Comparison of ENCODE assay signal across 8 cellular contexts in the genomic region with DNA sequence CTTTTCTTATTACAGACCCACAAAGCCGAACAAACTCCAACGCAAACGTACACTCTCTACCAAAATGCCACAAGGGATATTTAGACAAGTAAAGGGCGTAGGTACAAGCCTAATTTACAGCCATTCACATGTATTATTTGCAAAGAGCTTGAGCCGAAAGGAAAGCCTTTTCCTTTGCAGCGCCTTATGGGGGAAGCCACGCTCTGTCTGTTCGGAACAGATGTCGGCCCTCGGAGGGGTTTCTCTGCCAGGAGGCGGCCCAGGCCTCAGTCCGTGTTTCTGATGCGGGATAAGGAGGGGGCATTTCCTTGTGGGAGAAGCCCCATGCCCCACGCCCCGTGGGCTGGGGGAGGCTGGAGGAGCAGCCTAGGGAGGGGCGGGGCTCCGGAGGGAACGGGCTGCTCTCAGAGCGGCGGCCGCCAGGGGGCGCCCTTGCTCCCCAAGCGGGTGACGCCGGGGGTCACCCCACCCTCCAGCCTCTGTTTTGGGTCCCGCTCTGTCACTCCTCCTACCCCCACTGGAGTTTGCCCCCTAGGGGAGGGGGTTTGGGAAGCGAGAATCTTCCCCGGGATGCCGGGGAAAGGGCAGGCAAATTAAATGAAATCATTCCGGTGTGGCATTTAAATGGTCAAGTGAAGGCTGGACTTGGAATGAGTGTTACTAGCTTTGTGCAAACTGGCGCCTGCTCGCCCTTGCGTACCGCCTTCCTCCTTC. TPM values are rescaled to one million over a fixed set of nuclear protein-coding genes. Genes with fewer than 3 reads are reported as not detected.
DNase-seq lines count a peak whose midpoint lies in the region; ATAC-seq and TF ChIP-seq lines count a peak whose summit lies in the region.

No MANE protein-coding gene starts in this region.

- peaks cover 64% of the 10 kb centered on the region for H3K27me3 Mint-ChIP-seq in neural crest cell (ENCODE audit: low read depth)
- H3K27me3 Mint-ChIP-seq in stimulated activated naive CD8-positive, alpha-beta T cell treated with anti-CD3 and anti-CD28 coated beads, Interleukin-15, amount 100 ng/mL, for 72 hours, result peaks cover 75% of the 10 kb centered on the region

- peak overlapping the region; percentile 86 for H3K4me3 Mint-ChIP-seq in neural crest cell
- peak overlapping the region; percentile 68 to 80 for H3K4me3 Mint-ChIP-seq in stimulated activated naive CD8-positive, alpha-beta T cell treated with anti-CD3 and anti-CD28 coated beads, Interleukin-15, amount 100 ng/mL, for 72 hours

- peak overlapping the region; percentile 77 for H3K4me3 ChIP-seq in AG04449 (ENCODE audit: low read depth, low read length)
- H3K4me3 ChIP-seq in RWPE2 (ENCODE audit: severe bottlenecking), result peak overlapping the region; percentile 33

- ATAC-seq in GM18868 (IDR thresholded peaks at IDR 0.05; ENCODE audit: unreplicated experiment) (peak; percentile 92), HG03196 (IDR thresholded peaks at IDR 0.05; ENCODE audit: unreplicated experiment) (peak; percentile 79), RWPE2 (ENCODE audit: low read depth) (peak; percentile 70), foreskin keratinocyte (peak; percentile 86)
- peak; percentile 90 for ATAC-seq in stimulated activated naive CD8-positive, alpha-beta T cell treated with anti-CD3 and anti-CD28 coated beads, Interleukin-15, amount 100 ng/mL, for 72 hours

- H3K9me3 ChIP-seq in RWPE2 (ENCODE audit: severe bottlenecking), result no peaks in the 10 kb centered on the region

- TF ChIP-seq CTCF in AG04449 (IDR thresholded peaks at IDR 0.05; ENCODE audit: insufficient read depth, low read length, missing control alignments) (peak; percentile 89), RWPE2 (IDR thresholded peaks at IDR 0.05; ENCODE audit: poor library complexity, severe bottlenecking) (peak; percentile 91), foreskin keratinocyte (conservative IDR thresholded peaks at IDR 0.05) (peak; percentile 89), neural crest cell (conservative IDR thresholded peaks at IDR 0.05) (peak; percentile 100)

- H3K36me3 Mint-ChIP-seq in neural crest cell (ENCODE audit: low read depth), result no peaks in the 10 kb centered on the region

- CTCF ChIA-PET in AG04449 (lab: Yijun Ruan, JAX), result interaction anchor here (0.6 to 5.3 kb wide), 66 partner anchors 8 to 998 kb away, joined by 3 to 42 read pairs (median 4); no protein-coding TSS in a partner anchor

- no peaks in the 10 kb centered on the region for H3K4me1 ChIP-seq in RWPE2 (ENCODE audit: insufficient read depth, poor library complexity, severe bottlenecking)
- H3K4me1 ChIP-seq in foreskin keratinocyte, result no peaks in the 10 kb centered on the region

- POLR2A ChIA-PET in AG04449 (lab: Yijun Ruan, JAX), result interaction anchor here (0.6 kb wide), 1 partner anchor 72 kb away, joined by 4 read pairs; no protein-coding TSS in a partner anchor

- peaks cover 33% of the 10 kb centered on the region for H3K4me1 Mint-ChIP-seq in neural crest cell
- peaks cover 15% of the 10 kb centered on the region for H3K4me1 Mint-ChIP-seq in stimulated activated naive CD8-positive, alpha-beta T cell treated with anti-CD3 and anti-CD28 coated beads, Interleukin-15, amount 100 ng/mL, for 72 hours

- DNase-seq in AG04449 (ENCODE audit: low read depth, low spot score) (no peak), RWPE2 (ENCODE audit: low spot score) (no peak), foreskin keratinocyte (peak in 1 of 2 donors; percentile 30), neural crest cell (ENCODE audit: low read depth, low spot score) (peak; percentile 69)
- DNase-seq in activated effector memory CD4-positive, alpha-beta T cell treated with anti-CD3 and anti-CD28 coated beads, Interleukin-2, amount 50 U/mL, for 16 hours, result peak; percentile 86
- DNase-seq in stimulated activated naive CD8-positive, alpha-beta T cell treated with anti-CD3 and anti-CD28 coated beads, Interleukin-15, amount 100 ng/mL, for 72 hours, result peak; percentile 68 to 76

- H3K27me3 ChIP-seq in RWPE2 (ENCODE audit: insufficient read depth, poor library complexity, severe bottlenecking) (no peaks in the 10 kb centered on the region), foreskin keratinocyte (peaks cover 78% of the 10 kb centered on the region)

- H3K27ac Mint-ChIP-seq in neural crest cell (ENCODE audit: unreplicated experiment), result no peak overlapping the region
- H3K27ac Mint-ChIP-seq in stimulated activated naive CD8-positive, alpha-beta T cell treated with anti-CD3 and anti-CD28 coated beads, Interleukin-15, amount 100 ng/mL, for 72 hours, result no peak overlapping the region

- no peaks in the 10 kb centered on the region for H3K36me3 ChIP-seq in RWPE2 (ENCODE audit: low read depth)

- no peak overlapping the region for H3K27ac ChIP-seq in RWPE2 (ENCODE audit: poor library complexity, severe bottlenecking)
- no peak overlapping the region for H3K27ac ChIP-seq in foreskin keratinocyte

- no peaks in the 10 kb centered on the region for H3K9me3 Mint-ChIP-seq in neural crest cell
- no peaks in the 10 kb centered on the region for H3K9me3 Mint-ChIP-seq in stimulated activated naive CD8-positive, alpha-beta T cell treated with anti-CD3 and anti-CD28 coated beads, Interleukin-15, amount 100 ng/mL, for 72 hours

RNA-seq across cellular contexts. Expression of gene HTR2A, which starts 2.9 kb away (rescaled TPM):
- total RNA-seq in foreskin keratinocyte (not detected in 2 replicates), neural crest cell (0.11 and 0.30 TPM in 2 replicates)
- not detected in 2 replicates for polyA plus RNA-seq in foreskin keratinocyte

Comparison
In these comparisons a context has a peak if more than half of its experiments do, and no peak if none do; other contexts are left out.
1. DNase-seq: peak in activated effector memory CD4-positive, alpha-beta T cell treated with anti-CD3 and anti-CD28 coated beads, Interleukin-2, amount 50 U/mL, for 16 hours (single experiment), neural crest cell (single experiment) and stimulated activated naive CD8-positive, alpha-beta T cell treated with anti-CD3 and anti-CD28 coated beads, Interleukin-15, amount 100 ng/mL, for 72 hours (2 of 2); none in AG04449 (single experiment) and RWPE2 (single experiment).
2. Peak in every context shown above with its lines, with median percentiles within 50 percentile points of each other: CTCF ChIP-seq and ATAC-seq.